Comparison of ENCODE assay signal across 21 cellular contexts in the genomic region with DNA sequence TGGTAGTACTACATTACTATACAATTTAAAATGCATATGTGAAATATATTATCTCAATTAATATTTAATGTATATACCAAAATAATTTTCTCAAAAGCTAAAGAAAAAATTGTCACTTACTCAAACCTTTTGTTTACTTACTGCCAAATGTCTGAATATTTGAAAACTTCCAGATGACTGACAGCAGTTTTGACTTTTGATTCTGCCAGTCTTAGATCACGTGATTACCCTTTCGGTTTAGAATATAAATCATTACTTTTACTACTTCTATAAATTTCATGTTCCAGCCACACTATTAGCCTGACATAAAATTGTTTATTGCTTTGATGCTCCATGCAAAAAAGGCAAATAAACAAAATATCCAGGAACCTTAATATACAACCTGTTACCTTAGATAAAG.
DNase-seq lines count a peak whose midpoint lies in the region; ATAC-seq, FAIRE-seq and TF ChIP-seq lines count a peak whose summit lies in the region.
"Had no signal": no experiment of that assay in that cellular context is flagged by ENCODE, and none has a peak within 500 bp of the region (broad histone marks: within the 10 kb centered on the region; RNA-seq: fewer than 3 reads in every experiment).

No MANE protein-coding gene starts in this region.

- H3K27ac ChIP-seq in HepG2 (ENCODE audit: extremely low read length, insufficient read depth, low read length) = no peak overlapping the region
- no peak overlapping the region for H3K27ac ChIP-seq in right lobe of liver
- H3K27ac ChIP-seq: 22Rv1; A549; BLaER1 treated with 17β-estradiol and CSF1 and Interleukin-3, amounts not matched to agents 10 nM and 100 nM; C4-2B had no signal

- H3K4me1 ChIP-seq in HepG2 (ENCODE audit: insufficient read depth, low read length) = no peaks in the 10 kb centered on the region
- no peaks in the 10 kb centered on the region for H3K4me1 ChIP-seq in right lobe of liver
- H3K4me1 ChIP-seq: A549, Caco-2 had no signal

- POLR2A ChIA-PET in HepG2 (lab: Yijun Ruan, JAX) = no interaction called here

- BruUV-seq in HepG2 (replicated peaks; lab: Mats Ljungman, UMichigan) = no TSS peak

- H3K4me3 ChIP-seq in HepG2 (replicated peaks in 1 of 3; ENCODE audit: insufficient read depth in 1 of 3, low read depth in 2 of 3, low read length in 3 of 3) (no peak overlapping the region), right lobe of liver (no peak overlapping the region)
- H3K4me3 ChIP-seq: A549; BLaER1 treated with 17β-estradiol and CSF1 and Interleukin-3, amounts not matched to agents 10 nM and 100 nM had no signal

- TF ChIP-seq CTCF in HepG2 (CRISPR knock-in tag; IDR thresholded peaks at IDR 0.05) (no peak), right lobe of liver (IDR thresholded peaks at IDR 0.05) (no peak), osteocyte (IDR thresholded peaks at IDR 0.05) (no peak)

- H3K36me3 ChIP-seq in HepG2 (replicated peaks in 1 of 2; ENCODE audit: control insufficient read depth in 1 of 2, insufficient read depth in 2 of 2, low read length in 2 of 2) (no peaks in the 10 kb centered on the region), right lobe of liver (no peaks in the 10 kb centered on the region)
- H3K36me3 ChIP-seq: BLaER1 treated with 17β-estradiol and CSF1 and Interleukin-3, amounts not matched to agents 10 nM and 100 nM had no signal

- no peaks in the 10 kb centered on the region for H3K79me2 ChIP-seq in HepG2 (ENCODE audit: insufficient read depth, low read length)

- peaks cover 65% of the 10 kb centered on the region for H3K4me1 Mint-ChIP-seq in osteocyte (ENCODE audit: unreplicated experiment)
- no peaks in the 10 kb centered on the region for H3K4me1 Mint-ChIP-seq in effector memory CD8-positive, alpha-beta T cell (ENCODE audit: low read depth in 2 of 2)
- H3K4me1 Mint-ChIP-seq: B cell had no signal

- H4K20me1 ChIP-seq in HepG2 (ENCODE audit: insufficient read depth, low read length) = no peaks in the 10 kb centered on the region
- H4K20me1 ChIP-seq: BLaER1 treated with 17β-estradiol and CSF1 and Interleukin-3, amounts not matched to agents 10 nM and 100 nM had no signal

- no peaks in the 10 kb centered on the region for H3K27me3 ChIP-seq in HepG2 (ENCODE audit: control insufficient read depth in 1 of 2, insufficient read depth in 2 of 2, low read length in 2 of 2)
- no peaks in the 10 kb centered on the region for H3K27me3 ChIP-seq in right lobe of liver
- H3K27me3 ChIP-seq: BLaER1 treated with 17β-estradiol and CSF1 and Interleukin-3, amounts not matched to agents 10 nM and 100 nM had no signal

- WGBS in HepG2 (ENCODE audit: low lambda C conversion rate) = 3% methylated on average over 2 of the region's 2 CpGs
- WGBS in right lobe of liver (ENCODE audit: insufficient coverage, low coverage, low lambda C conversion rate, missing lambda C conversion rate) = 68% methylated on average over 2 of the region's 2 CpGs

- TF ChIP-seq RAD21 in HepG2 (CRISPR knock-in tag; IDR thresholded peaks at IDR 0.05) = no peak

- TF ChIP-seq POLR2A in HepG2 (IDR thresholded peaks at IDR 0.05; ENCODE audit: insufficient read depth in 1 of 2, low read depth in 2 of 2, low read length in 2 of 2) (no peak), right lobe of liver (IDR thresholded peaks at IDR 0.05) (no peak)

- in situ Hi-C loops in HepG2 (cut with HindIII; ENCODE audit: extremely low pct_ligation_motif_present, low pct_unique_long_range_greater_than_20kb) = no loop called here

- H3K27me3 Mint-ChIP-seq in osteocyte (ENCODE audit: unreplicated experiment) = no peaks in the 10 kb centered on the region
- H3K27me3 Mint-ChIP-seq in effector memory CD8-positive, alpha-beta T cell = no peaks in the 10 kb centered on the region
- H3K27me3 Mint-ChIP-seq: B cell; CD4-positive, alpha-beta T cell had no signal

- H3K27ac Mint-ChIP-seq in osteocyte (ENCODE audit: unreplicated experiment) = no peak overlapping the region
- H3K27ac Mint-ChIP-seq in effector memory CD8-positive, alpha-beta T cell = no peak overlapping the region
- H3K27ac Mint-ChIP-seq: B cell; CD4-positive, alpha-beta T cell; CD8-positive, alpha-beta T cell had no signal

- H3K9me3 ChIP-seq in HepG2 (ENCODE audit: low read length) = peaks cover 91% of the 10 kb centered on the region
- H3K9me3 ChIP-seq in right lobe of liver = no peaks in the 10 kb centered on the region
- H3K9me3 ChIP-seq: A549; BLaER1 treated with 17β-estradiol and CSF1 and Interleukin-3, amounts not matched to agents 10 nM and 100 nM; Caco-2 had no signal

- ATAC-seq in HepG2 (no peak), right lobe of liver (no peak)
- no peak for ATAC-seq in effector memory CD8-positive, alpha-beta T cell (replicated peaks)
- ATAC-seq: A549; CD8-positive, alpha-beta T cell had no signal

- H3K36me3 Mint-ChIP-seq in osteocyte (ENCODE audit: unreplicated experiment) = no peaks in the 10 kb centered on the region
- H3K36me3 Mint-ChIP-seq in effector memory CD8-positive, alpha-beta T cell (ENCODE audit: insufficient read depth) = no peaks in the 10 kb centered on the region
- H3K36me3 Mint-ChIP-seq: CD8-positive, alpha-beta T cell had no signal

- TF ChIP-seq EP300 in HepG2 (IDR thresholded peaks at IDR 0.05; ENCODE audit: low read depth in 2 of 2, low read length in 2 of 2) (no peak), HepG2 (CRISPR knock-in tag; IDR thresholded peaks at IDR 0.05; ENCODE audit: borderline replicate concordance) (no peak)

- CTCF ChIA-PET in HepG2 (lab: Yijun Ruan, JAX; ENCODE audit: low intra/inter-chr PET ratio, low total read pairs) = no interaction called here

- intact Hi-C loops in HepG2 (cut with micrococcal nuclease; ENCODE audit: unreplicated experiment) = no loop called here
- intact Hi-C loops in right lobe of liver (cut with DNase I) = no loop called here

- no peak overlapping the region for H3K9ac ChIP-seq in HepG2 (ENCODE audit: insufficient read depth, low read depth, low read length)
- H3K9ac ChIP-seq: BLaER1 treated with 17β-estradiol and CSF1 and Interleukin-3, amounts not matched to agents 10 nM and 100 nM had no signal

- DNase-seq in HepG2 (ENCODE audit: low spot score) = no peak
- no peak for DNase-seq in right lobe of liver
- DNase-seq in osteocyte (ENCODE audit: extremely low spot score, unreplicated experiment) = no peak
- no peak for DNase-seq in effector memory CD8-positive, alpha-beta T cell
- DNase-seq: AML-193; Caco-2; Calu3; CD4-positive, alpha-beta T cell; CD8-positive, alpha-beta T cell; DMS79 treated with DMSO at 0.1 percent for 48 hours; GF-D8 had no signal

- peaks cover 10% of the 10 kb centered on the region for H3K9me3 Mint-ChIP-seq in osteocyte (ENCODE audit: unreplicated experiment)
- H3K9me3 Mint-ChIP-seq in effector memory CD8-positive, alpha-beta T cell = peaks cover 3 to 7% of the 10 kb centered on the region in 2 donors

- H3K4me2 ChIP-seq in HepG2 (ENCODE audit: low read depth, low read length) = no peak overlapping the region
- H3K4me2 ChIP-seq: A549; BLaER1 treated with 17β-estradiol and CSF1 and Interleukin-3, amounts not matched to agents 10 nM and 100 nM had no signal

- FAIRE-seq in HepG2 (lab: Jason Lieb, UNC) (no peak), colon (lab: Jason Lieb, UNC) (peak; percentile 24)
- FAIRE-seq: A549, D721Med, G401.6, GM12892, GM18507 had no signal

- no peak overlapping the region for H3K4me3 Mint-ChIP-seq in osteocyte (ENCODE audit: unreplicated experiment)
- H3K4me3 Mint-ChIP-seq in effector memory CD8-positive, alpha-beta T cell = no peak overlapping the region
- H3K4me3 Mint-ChIP-seq: B cell; CD4-positive, alpha-beta T cell; CD8-positive, alpha-beta T cell had no signal

- no peak overlapping the region for H2AFZ ChIP-seq in HepG2 (ENCODE audit: low read length)

TF ChIP-seq in HepG2, 621 proteins besides CTCF, POLR2A, EP300 and RAD21:
- TF ChIP-seq, protein P1, sequence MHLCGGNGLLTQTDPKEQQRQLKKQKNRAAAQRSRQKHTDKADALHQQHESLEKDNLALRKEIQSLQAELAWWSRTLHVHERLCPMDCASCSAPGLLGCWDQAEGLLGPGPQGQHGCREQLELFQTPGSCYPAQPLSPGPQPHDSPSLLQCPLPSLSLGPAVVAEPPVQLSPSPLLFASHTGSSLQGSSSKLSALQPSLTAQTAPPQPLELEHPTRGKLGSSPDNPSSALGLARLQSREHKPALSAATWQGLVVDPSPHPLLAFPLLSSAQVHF (CRISPR knock-in tag; IDR thresholded peaks at IDR 0.05) = no peak
- TF ChIP-seq SKI (IDR thresholded peaks at IDR 0.05; ENCODE audit: partially characterized antibody) = no peak
- no peak for TF ChIP-seq ZNF350 (CRISPR knock-in tag; IDR thresholded peaks at IDR 0.05; ENCODE audit: borderline replicate concordance, low read depth)
- peak; percentile 57; the same call in 1 of the 2 replicates for TF ChIP-seq RAD51 (IDR thresholded peaks at IDR 0.05; ENCODE audit: borderline replicate concordance)
